Comparison of ENCODE assay signal across 16 cellular contexts in genomic region chr21:7957713-7958064, GRCh38.
"Had no signal": no experiment of that assay in that cellular context is flagged by ENCODE, and none has a peak within 500 bp of the region (broad histone marks: within the 10 kb centered on the region; RNA-seq: fewer than 3 reads in every experiment).

No MANE protein-coding gene starts in this region.

- H3K36me3 ChIP-seq: right lobe of liver, SJSA1, spleen, suprapubic skin had no signal

- DNase-seq: activated CD4-positive, alpha-beta memory T cell treated with anti-CD3 and anti-CD28 coated beads, Interleukin-2, amount 10 ng/mL, durations not matched to agents 7 days and 5 days; activated naive CD4-positive, alpha-beta T cell; activated T-cell treated with anti-CD3 and anti-CD28 coated beads, Interleukin-2, amount 50 U/mL, for 72 hours; effector CD8-positive, alpha-beta T cell; midbrain; naive thymus-derived CD8-positive, alpha-beta T cell; occipital lobe; right lobe of liver; spleen; stimulated activated CD4-positive, alpha-beta T cell treated with anti-CD3 and anti-CD28 coated beads, Interleukin-1b, Interleukin-23, amount 100 ng/mL, for 48 hours; stimulated activated naive CD4-positive, alpha-beta T cell treated with Interleukin-2 at 50 U/mL for 16 hours had no signal

- H3K4me1 ChIP-seq: right lobe of liver, SJSA1, spleen, suprapubic skin had no signal

- ATAC-seq: activated T-cell treated with anti-CD3 and anti-CD28 coated beads, Interleukin-2, amount 50 U/mL, for 72 hours; naive thymus-derived CD8-positive, alpha-beta T cell had no signal

- H3K4me1 Mint-ChIP-seq: activated CD4-positive, alpha-beta memory T cell treated with anti-CD3 and anti-CD28 coated beads, Interleukin-2, amount 10 ng/mL, durations not matched to agents 7 days and 5 days had no signal

- H3K27ac Mint-ChIP-seq: activated CD4-positive, alpha-beta memory T cell treated with anti-CD3 and anti-CD28 coated beads, Interleukin-2, amount 10 ng/mL, durations not matched to agents 7 days and 5 days; activated T-cell treated with anti-CD3 and anti-CD28 coated beads, Interleukin-2, amount 50 U/mL, for 72 hours; naive thymus-derived CD8-positive, alpha-beta T cell; progenitor cell of endocrine pancreas had no signal

- H3K4me3 ChIP-seq: right lobe of liver, SJSA1, spleen, suprapubic skin had no signal

- H3K27ac ChIP-seq: epithelial cell of prostate, right lobe of liver, SJSA1, spleen, suprapubic skin, VCaP had no signal

- H3K4me3 Mint-ChIP-seq: activated CD4-positive, alpha-beta memory T cell treated with anti-CD3 and anti-CD28 coated beads, Interleukin-2, amount 10 ng/mL, durations not matched to agents 7 days and 5 days; activated T-cell treated with anti-CD3 and anti-CD28 coated beads, Interleukin-2, amount 50 U/mL, for 72 hours had no signal

- H3K27me3 ChIP-seq: right lobe of liver, SJSA1, spleen, suprapubic skin had no signal
